Comparison of ENCODE assay signal across 32 cellular contexts in genomic region chr10:17943033-17943745, GRCh38. TPM values are rescaled to one million over a fixed set of nuclear protein-coding genes. Genes with fewer than 3 reads are reported as not detected.
A peak's percentile ranks its signal among the peaks of the same experiment; 100 is the strongest.
DNase-seq lines count a peak whose midpoint lies in the region; ATAC-seq and TF ChIP-seq lines count a peak whose summit lies in the region.
"Had no signal": no experiment of that assay in that cellular context is flagged by ENCODE, and none has a peak within 500 bp of the region (broad histone marks: within the 10 kb centered on the region; RNA-seq: fewer than 3 reads in every experiment).

No MANE protein-coding gene starts in this region.

- H3K9me3 ChIP-seq in mammary epithelial cell (replicated peaks; ENCODE audit: insufficient read depth, low read length), result peaks cover 5% of the 10 kb centered on the region
- H3K9me3 ChIP-seq in PC-9 (ENCODE audit: insufficient read depth, low read depth), result no peaks in the 10 kb centered on the region
- H3K9me3 ChIP-seq: BE2C, Peyer's patch, SJCRH30 had no signal

- BruUV-seq in mammary epithelial cell (replicated peaks; lab: Mats Ljungman, UMichigan), result no TSS peak
- no TSS peak for BruUV-seq in MCF 10A (replicated peaks; lab: Mats Ljungman, UMichigan)
- no TSS peak for BruUV-seq in PC-9 (replicated peaks; lab: Mats Ljungman, UMichigan)

- H3F3A ChIP-seq in PC-9 (ENCODE audit: insufficient read depth, low read depth), result no peaks in the 10 kb centered on the region

- in situ Hi-C loops in mammary epithelial cell (cut with MboI; ENCODE audit: low sequenced_read_pairs in 2 of 2), result no loop called here

- POLR2A ChIA-PET in MCF 10A (lab: Yijun Ruan, JAX) (interaction anchor here (1.0 kb wide), 2 partner anchors 39 to 128 kb away, joined by 3 to 4 read pairs; no protein-coding TSS in a partner anchor), WTC11 (lab: Charles Lee) (no interaction called here), PC-9 (lab: Charles Lee; ENCODE audit: unreplicated experiment) (interaction anchor here (0.6 kb wide), 1 partner anchor 724 kb away, joined by 9 read pairs; no protein-coding TSS in a partner anchor)

- 10% methylated on average over 3 of the region's 3 CpGs for WGBS in mammary epithelial cell (ENCODE audit: low coverage, missing lambda C conversion rate)

- H4K20me1 ChIP-seq in mammary epithelial cell (ENCODE audit: insufficient read depth, low read length) (no peaks in the 10 kb centered on the region), PC-9 (ENCODE audit: insufficient read depth) (no peaks in the 10 kb centered on the region)

- no peaks in the 10 kb centered on the region for H3K9me2 ChIP-seq in PC-9 (ENCODE audit: insufficient read depth)

- H3K4me3 Mint-ChIP-seq in MCF 10A (ENCODE audit: unreplicated experiment) (no peak overlapping the region), WTC11 (no peak overlapping the region)
- H3K4me3 Mint-ChIP-seq: CD14-positive monocyte; CD8-positive, alpha-beta memory T cell had no signal

- H3K36me3 Mint-ChIP-seq in MCF 10A (ENCODE audit: insufficient read depth, unreplicated experiment), result no peaks in the 10 kb centered on the region
- 0 out of 2 replicates have a peak, but pooled peaks cover 4% of the 10 kb centered on the region for H3K36me3 Mint-ChIP-seq in WTC11
- H3K36me3 Mint-ChIP-seq: CD14-positive monocyte; CD8-positive, alpha-beta memory T cell had no signal

- CTCF ChIA-PET in mammary epithelial cell (lab: Charles Lee; ENCODE audit: low non-redundant PET) (no interaction called here), MCF 10A (lab: Yijun Ruan, JAX) (no interaction called here), WTC11 (lab: Charles Lee) (no interaction called here), PC-9 (lab: Charles Lee) (no interaction called here)

- H3K27ac ChIP-seq in mammary epithelial cell (ENCODE audit: insufficient read depth, low read depth, low read length) (no peak overlapping the region), PC-9 (no peak overlapping the region)
- H3K27ac ChIP-seq: 22Rv1, GM23248, Peyer's patch, SJCRH30 had no signal

- peaks cover 5% of the 10 kb centered on the region for H3K4me1 Mint-ChIP-seq in MCF 10A (ENCODE audit: insufficient read depth, unreplicated experiment)
- no peaks in the 10 kb centered on the region for H3K4me1 Mint-ChIP-seq in WTC11
- H3K4me1 Mint-ChIP-seq: CD14-positive monocyte; CD8-positive, alpha-beta memory T cell had no signal

- H2AFZ ChIP-seq in mammary epithelial cell (ENCODE audit: low read depth, low read length) (no peak overlapping the region), PC-9 (no peak overlapping the region)
- H2AFZ ChIP-seq: GM23248 had no signal

- ATAC-seq in WTC11 (no peak), GM21423 (IDR thresholded peaks at IDR 0.05; ENCODE audit: unreplicated experiment) (no peak)
- ATAC-seq: K562, Right ventricle myocardium inferior, SK-N-SH treated with all-trans-retinoic acid at 6 μM for 48 hours had no signal

- H3K4me2 ChIP-seq in mammary epithelial cell (ENCODE audit: insufficient read depth, low read depth, low read length) (no peak overlapping the region), PC-9 (no peak overlapping the region)

- TF ChIP-seq CTCF in mammary epithelial cell (conservative IDR thresholded peaks at IDR 0.05 in 1 of 2, IDR thresholded peaks at IDR 0.05 in 1 of 2; ENCODE audit: extremely low read depth in 1 of 2, insufficient read depth in 1 of 2, low read depth in 1 of 2, low read length in 2 of 2), result no peak
- no peak for TF ChIP-seq CTCF in MCF 10A (IDR thresholded peaks at IDR 0.05; ENCODE audit: unreplicated experiment)
- TF ChIP-seq CTCF in WTC11 (IDR thresholded peaks at IDR 0.05), result no peak
- no peak for TF ChIP-seq CTCF in PC-9 (conservative IDR thresholded peaks at IDR 0.05)

- DNase-seq in mammary epithelial cell (peak; percentile 32), MCF 10A (ENCODE audit: unreplicated experiment) (no peak), SW480 (ENCODE audit: low spot score) (peak; percentile 19), kidney tubule cell (ENCODE audit: low spot score) (peak; percentile 60), WTC11 (ENCODE audit: low spot score) (no peak), PC-9 (no peak), NCI-H1105 (lab: John Stamatoyannopoulos, UW) (no peak)
- DNase-seq: ACHN; BE2C; CD8-positive, alpha-beta memory T cell; DMS 273 treated with DMSO at 0.1 percent for 48 hours; DND-41; GM23248; H7; MM.1S; NCI-H1436; NCI-H187; NCI-H2081 treated with DMSO at 0.1 percent for 48 hours; NCI-H2171; NCI-H226; NCI-H510A; NCI-H69; Peyer's patch; SJCRH30 had no signal

- dilution Hi-C loops in mammary epithelial cell (cut with HindIII; ENCODE audit: low sequenced_read_pairs), result no loop called here

- H3K79me2 ChIP-seq in mammary epithelial cell (ENCODE audit: insufficient read depth, low read length), result no peaks in the 10 kb centered on the region
- H3K79me2 ChIP-seq in PC-9 (ENCODE audit: low read depth), result no peaks in the 10 kb centered on the region

- intact Hi-C loops in mammary epithelial cell (cut with micrococcal nuclease) (no loop called here), MCF 10A (cut with micrococcal nuclease) (no loop called here), PC-9 (cut with micrococcal nuclease; ENCODE audit: unreplicated experiment) (no loop called here)

- H3K27me3 Mint-ChIP-seq in MCF 10A (ENCODE audit: insufficient read depth, unreplicated experiment), result no peaks in the 10 kb centered on the region
- H3K27me3 Mint-ChIP-seq in WTC11 (ENCODE audit: low read depth), result no peaks in the 10 kb centered on the region
- H3K27me3 Mint-ChIP-seq: CD8-positive, alpha-beta memory T cell had no signal

- H3K9me3 Mint-ChIP-seq in MCF 10A (ENCODE audit: unreplicated experiment) (no peaks in the 10 kb centered on the region), WTC11 (peaks cover 11% of the 10 kb centered on the region)

- H3K27me3 ChIP-seq in mammary epithelial cell (ENCODE audit: insufficient read depth, low read length), result no peaks in the 10 kb centered on the region
- no peaks in the 10 kb centered on the region for H3K27me3 ChIP-seq in PC-9 (ENCODE audit: insufficient read depth, low read depth)
- H3K27me3 ChIP-seq: BE2C, Peyer's patch, SJCRH30 had no signal

- H3K9ac ChIP-seq in mammary epithelial cell (ENCODE audit: insufficient read depth, low read length), result no peak overlapping the region
- H3K9ac ChIP-seq: GM23248 had no signal

- H3K4me3 ChIP-seq in mammary epithelial cell (replicated peaks in 1 of 3; ENCODE audit: insufficient read depth in 1 of 3, low read depth in 2 of 3, low read length in 3 of 3) (no peak overlapping the region), PC-9 (no peak overlapping the region)
- H3K4me3 ChIP-seq: GM23248, K562, Peyer's patch, SJCRH30 had no signal

- no peaks in the 10 kb centered on the region for H3K4me1 ChIP-seq in mammary epithelial cell (ENCODE audit: insufficient read depth, low read length)
- no peaks in the 10 kb centered on the region for H3K4me1 ChIP-seq in PC-9 (replicated peaks; ENCODE audit: insufficient read depth)
- H3K4me1 ChIP-seq: BE2C, Peyer's patch, SJCRH30 had no signal

- H3K36me3 ChIP-seq in mammary epithelial cell (ENCODE audit: insufficient read depth, low read length), result no peaks in the 10 kb centered on the region
- H3K36me3 ChIP-seq in PC-9 (ENCODE audit: low read depth), result no peaks in the 10 kb centered on the region
- H3K36me3 ChIP-seq: BE2C, Peyer's patch, SJCRH30 had no signal

- no peak overlapping the region for H3K27ac Mint-ChIP-seq in MCF 10A (ENCODE audit: low read depth, unreplicated experiment)
- H3K27ac Mint-ChIP-seq in WTC11, result no peak overlapping the region
- H3K27ac Mint-ChIP-seq: CD14-positive monocyte; CD8-positive, alpha-beta memory T cell had no signal

TF ChIP-seq in WTC11, 78 proteins besides CTCF, POLR2A, EP300 and RAD21:
- TF ChIP-seq NFATC4 (CRISPR knock-in tag; IDR thresholded peaks at IDR 0.05), result no peak

RNA-seq across cellular contexts. Expression of gene SLC39A12, which starts 8.5 kb away (rescaled TPM):
- total RNA-seq in mammary epithelial cell (not detected), MCF 10A (2022) (not detected in 2 replicates), WTC11 (2021) (not detected in 3 replicates), PC-9 (2021) (not detected in 2 replicates)
- not detected for polyA plus RNA-seq in mammary epithelial cell
- not detected for polyA minus RNA-seq in mammary epithelial cell
- total RNA-seq: CD8-positive, alpha-beta memory T cell; GM23248; HT-29; K562; LHCN-M2; Right ventricle myocardium inferior; SJCRH30 had no signal
- polyA plus RNA-seq: CD14-positive monocyte; CD8-positive, alpha-beta memory T cell; GM23248; K562 had no signal

Comparison
In these comparisons a context has a peak if more than half of its experiments do, and no peak if none do; other contexts are left out.
1. DNase-seq: peak in mammary epithelial cell (single experiment), SW480 (single experiment) and kidney tubule cell (single experiment); none in MCF 10A (single experiment), WTC11 (single experiment), PC-9 (0 of 2) and NCI-H1105 (single experiment).